ENCODE assay signal across 15 cellular contexts in genomic region chr4:115790812-115791211, GRCh38.
DNase-seq lines count a peak whose midpoint lies in the region; ATAC-seq, FAIRE-seq and TF ChIP-seq lines count a peak whose summit lies in the region.
"Had no signal": no experiment of that assay in that cellular context is flagged by ENCODE, and none has a peak within 500 bp of the region (broad histone marks: within the 10 kb centered on the region; RNA-seq: fewer than 3 reads in every experiment).

No MANE protein-coding gene starts in this region.

- no peak for FAIRE-seq in GM12878 (lab: Jason Lieb, UNC)

- WGBS in GM12878 (ENCODE audit: insufficient coverage, insufficient replicate concordance, low lambda C conversion rate, missing lambda C conversion rate), result 5% methylated on average over 2 of the region's 2 CpGs

- no peaks in the 10 kb centered on the region for H3K9me3 ChIP-seq in GM12878 (replicated peaks; ENCODE audit: control insufficient read depth, insufficient read depth, low read length)
- H3K9me3 ChIP-seq: Caco-2, Peyer's patch had no signal

- no peak overlapping the region for H2AFZ ChIP-seq in GM12878 (ENCODE audit: control insufficient read depth, low read depth, low read length)
- H2AFZ ChIP-seq: GM23338 had no signal

- intact Hi-C loops in GM12878 (cut with micrococcal nuclease; ENCODE audit: unreplicated experiment), result no loop called here

- H3K27ac ChIP-seq in GM12878 (ENCODE audit: control insufficient read depth, insufficient read depth), result no peak overlapping the region
- H3K27ac ChIP-seq: Peyer's patch had no signal

- H3K36me3 Mint-ChIP-seq in osteocyte (ENCODE audit: unreplicated experiment) (no peaks in the 10 kb centered on the region), immature natural killer cell (no peaks in the 10 kb centered on the region)

- no peak for TF ChIP-seq EP300 in GM12878 (IDR thresholded peaks at IDR 0.05; ENCODE audit: borderline replicate concordance in 1 of 2, control insufficient read depth in 1 of 2, low read depth in 2 of 2, low read length in 2 of 2)

- H3K4me1 ChIP-seq in GM12878 (ENCODE audit: control insufficient read depth, insufficient read depth, low read length), result no peaks in the 10 kb centered on the region
- H3K4me1 ChIP-seq: Caco-2, Peyer's patch had no signal

- TF ChIP-seq CTCF in NB4 (IDR thresholded peaks at IDR 0.05; ENCODE audit: low read depth, low read length), result no peak
- no peak; a peak in 1 of 6 replicates for TF ChIP-seq CTCF in GM12878 (IDR thresholded peaks at IDR 0.05 in 2 of 3, conservative IDR thresholded peaks at IDR 0.05 in 1 of 3; ENCODE audit: control insufficient read depth in 2 of 3, extremely low read depth in 1 of 3, insufficient read depth in 1 of 3, low read depth in 3 of 3, low read length in 3 of 3)
- TF ChIP-seq CTCF in osteocyte (IDR thresholded peaks at IDR 0.05), result peak; percentile 27

- RAD21 ChIA-PET in GM12878 (lab: Charles Lee; ENCODE audit: unreplicated experiment), result no interaction called here

- ATAC-seq in GM12878, result no peak
- ATAC-seq in HG02938 (IDR thresholded peaks at IDR 0.05; ENCODE audit: unreplicated experiment), result no peak
- no peak for ATAC-seq in GM21786 (IDR thresholded peaks at IDR 0.05; ENCODE audit: unreplicated experiment)
- no peak for ATAC-seq in HG02588 (IDR thresholded peaks at IDR 0.05; ENCODE audit: unreplicated experiment)
- ATAC-seq: GM23338 had no signal

- H3K9ac ChIP-seq in GM12878 (ENCODE audit: control insufficient read depth, insufficient read depth, low read length), result no peak overlapping the region

- H3K4me3 Mint-ChIP-seq in osteocyte (ENCODE audit: unreplicated experiment) (no peak overlapping the region), immature natural killer cell (no peak overlapping the region)
- H3K4me3 Mint-ChIP-seq: GM23338 had no signal

- SMC1A ChIA-PET in GM12878 (lab: Charles Lee; ENCODE audit: uncharacterized antibody, unreplicated experiment), result interaction anchor here (0.8 kb wide), 1 partner anchor 401 kb away, joined by 3 read pairs; no protein-coding TSS in a partner anchor

- DNase-seq in ELR (ENCODE audit: low read depth) (peak; percentile 8), NB4 (ENCODE audit: low read depth) (peak; percentile 7), GM12878 (ENCODE audit: low read depth, low spot score) (no peak), osteocyte (ENCODE audit: extremely low spot score, unreplicated experiment) (no peak), immature natural killer cell (no peak)
- DNase-seq: Caco-2, DMS79, GDM1, NCI-H1048, Peyer's patch, Right ventricle myocardium superior had no signal

- CTCF ChIA-PET in GM12878 (lab: Yijun Ruan, JAX), result no interaction called here

- H3K4me2 ChIP-seq in GM12878 (ENCODE audit: control insufficient read depth, insufficient read depth), result no peak overlapping the region
- H3K4me2 ChIP-seq: GM23338 had no signal

- in situ Hi-C loops in GM12878 (cut with MboI), result no loop called here

- no peaks in the 10 kb centered on the region for H4K20me1 ChIP-seq in GM12878 (ENCODE audit: control insufficient read depth, insufficient read depth)

- H3K79me2 ChIP-seq in GM12878 (ENCODE audit: control insufficient read depth, insufficient read depth, low read length), result no peaks in the 10 kb centered on the region

- no peaks in the 10 kb centered on the region for H3K27me3 ChIP-seq in GM12878 (replicated peaks in 1 of 2; ENCODE audit: control insufficient read depth in 2 of 2, insufficient read depth in 2 of 2, low read length in 1 of 2)
- H3K27me3 ChIP-seq: Peyer's patch had no signal

- no peak for TF ChIP-seq POLR2A in NB4 (IDR thresholded peaks at IDR 0.05; ENCODE audit: extremely low read depth, insufficient read length)
- no peak for TF ChIP-seq POLR2A in GM12878 (IDR thresholded peaks at IDR 0.05; ENCODE audit: low read depth, low read length)

- 0 out of 2 replicates have a peak, but pooled peaks have one; percentile 6 for TF ChIP-seq RAD21 in GM12878 (IDR thresholded peaks at IDR 0.05; ENCODE audit: insufficient read depth, low read depth, low read length)

- H3K27ac Mint-ChIP-seq in osteocyte (ENCODE audit: unreplicated experiment) (no peak overlapping the region), immature natural killer cell (no peak overlapping the region)
- H3K27ac Mint-ChIP-seq: GM23338 had no signal

- H3K9me3 Mint-ChIP-seq in osteocyte (ENCODE audit: unreplicated experiment) (peaks cover 5% of the 10 kb centered on the region), immature natural killer cell (peaks cover 1 to 19% (median 10%) of the 10 kb centered on the region in 6 donors)
- H3K9me3 Mint-ChIP-seq: GM23338 had no signal

- H3K36me3 ChIP-seq in GM12878 (ENCODE audit: control insufficient read depth in 2 of 2, insufficient read depth in 2 of 2, low read length in 1 of 2), result no peaks in the 10 kb centered on the region
- H3K36me3 ChIP-seq: Peyer's patch had no signal

- no TSS peak for BruUV-seq in GM12878 (replicated peaks; lab: Mats Ljungman, UMichigan)

- H3K4me1 Mint-ChIP-seq in osteocyte (ENCODE audit: unreplicated experiment) (no peaks in the 10 kb centered on the region), immature natural killer cell (no peaks in the 10 kb centered on the region)
- H3K4me1 Mint-ChIP-seq: GM23338 had no signal

- H3K27me3 Mint-ChIP-seq in osteocyte (ENCODE audit: unreplicated experiment), result peaks cover 2% of the 10 kb centered on the region
- no peaks in the 10 kb centered on the region for H3K27me3 Mint-ChIP-seq in immature natural killer cell (ENCODE audit: low read depth in 3 of 3)

- no peak overlapping the region for H3K4me3 ChIP-seq in NB4 (ENCODE audit: low read depth, low read length)
- H3K4me3 ChIP-seq in GM12878, result no peak overlapping the region
- H3K4me3 ChIP-seq: GM23338, Peyer's patch had no signal

- POLR2A ChIA-PET in GM12878 (lab: Charles Lee), result no interaction called here

TF ChIP-seq in GM12878, 131 proteins besides CTCF, POLR2A, EP300 and RAD21:
- TF ChIP-seq CBX3 (IDR thresholded peaks at IDR 0.05; ENCODE audit: borderline replicate concordance, low read depth), result no peak
- no peak for TF ChIP-seq RBBP5 (conservative IDR thresholded peaks at IDR 0.05)
- TF ChIP-seq RCOR1 (conservative IDR thresholded peaks at IDR 0.05; ENCODE audit: low read depth, low read length), result no peak
- no peak for TF ChIP-seq RFX5 (IDR thresholded peaks at IDR 0.05; ENCODE audit: low read depth, low read length)
- no peak for TF ChIP-seq CREM (IDR thresholded peaks at IDR 0.05; ENCODE audit: low read depth)
- no peak for TF ChIP-seq POLR2AphosphoS5 (IDR thresholded peaks at IDR 0.05; ENCODE audit: low read length)
- no peak for TF ChIP-seq EGR1 (IDR thresholded peaks at IDR 0.05; ENCODE audit: borderline replicate concordance in 1 of 2, low read depth in 2 of 2, low read length in 2 of 2)
- TF ChIP-seq NKRF (conservative IDR thresholded peaks at IDR 0.05), result no peak
- no peak for TF ChIP-seq BRCA1 (IDR thresholded peaks at IDR 0.05; ENCODE audit: low read depth, low read length)
- no peak for TF ChIP-seq FOXK2 (IDR thresholded peaks at IDR 0.05)
- no peak for TF ChIP-seq DPF2 (IDR thresholded peaks at IDR 0.05)
- TF ChIP-seq ASH2L (IDR thresholded peaks at IDR 0.05; ENCODE audit: borderline replicate concordance, low read depth), result no peak

Comparison
In these comparisons a context has a peak if more than half of its experiments do, and no peak if none do; other contexts are left out.
1. DNase-seq: peak in ELR (single experiment) and NB4 (single experiment); none in GM12878 (single experiment), osteocyte (single experiment) and immature natural killer cell (0 of 3).